ENCODE assay signal across 1 cellular context in the genomic region with DNA sequence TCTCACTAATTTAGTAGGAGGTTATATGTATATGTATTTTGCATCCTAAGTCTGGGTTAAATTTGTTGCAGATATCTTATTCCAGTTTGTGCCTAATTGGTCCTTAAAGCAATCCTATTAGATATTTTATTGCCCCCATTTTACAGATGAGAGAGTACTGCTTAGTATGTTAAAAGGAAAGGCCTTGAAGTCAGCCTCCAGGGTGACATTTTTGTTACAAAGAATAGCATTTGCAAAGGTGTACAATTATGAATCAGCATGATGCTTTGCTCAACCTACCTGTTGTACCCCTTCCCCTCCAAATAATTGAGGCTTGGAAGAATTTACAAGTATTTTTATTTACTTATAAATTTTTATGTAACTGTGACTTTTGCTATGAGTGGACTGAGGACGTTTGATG.
TF ChIP-seq lines count a peak whose summit lies in the region.

No MANE protein-coding gene starts in this region.

TF ChIP-seq in HepG2, 621 proteins besides CTCF, POLR2A, EP300 and RAD21:
- TF ChIP-seq, protein P1, sequence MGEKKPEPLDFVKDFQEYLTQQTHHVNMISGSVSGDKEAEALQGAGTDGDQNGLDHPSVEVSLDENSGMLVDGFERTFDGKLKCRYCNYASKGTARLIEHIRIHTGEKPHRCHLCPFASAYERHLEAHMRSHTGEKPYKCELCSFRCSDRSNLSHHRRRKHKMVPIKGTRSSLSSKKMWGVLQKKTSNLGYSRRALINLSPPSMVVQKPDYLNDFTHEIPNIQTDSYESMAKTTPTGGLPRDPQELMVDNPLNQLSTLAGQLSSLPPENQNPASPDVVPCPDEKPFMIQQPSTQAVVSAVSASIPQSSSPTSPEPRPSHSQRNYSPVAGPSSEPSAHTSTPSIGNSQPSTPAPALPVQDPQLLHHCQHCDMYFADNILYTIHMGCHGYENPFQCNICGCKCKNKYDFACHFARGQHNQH (CRISPR knock-in tag; IDR thresholded peaks at IDR 0.05): no peak
- TF ChIP-seq ZNF629 (CRISPR knock-in tag; conservative IDR thresholded peaks at IDR 0.05): peak; percentile 33; the same call in 1 of the 2 replicates
